1 cellular context compared by ENCODE assay signal in the genomic region with DNA sequence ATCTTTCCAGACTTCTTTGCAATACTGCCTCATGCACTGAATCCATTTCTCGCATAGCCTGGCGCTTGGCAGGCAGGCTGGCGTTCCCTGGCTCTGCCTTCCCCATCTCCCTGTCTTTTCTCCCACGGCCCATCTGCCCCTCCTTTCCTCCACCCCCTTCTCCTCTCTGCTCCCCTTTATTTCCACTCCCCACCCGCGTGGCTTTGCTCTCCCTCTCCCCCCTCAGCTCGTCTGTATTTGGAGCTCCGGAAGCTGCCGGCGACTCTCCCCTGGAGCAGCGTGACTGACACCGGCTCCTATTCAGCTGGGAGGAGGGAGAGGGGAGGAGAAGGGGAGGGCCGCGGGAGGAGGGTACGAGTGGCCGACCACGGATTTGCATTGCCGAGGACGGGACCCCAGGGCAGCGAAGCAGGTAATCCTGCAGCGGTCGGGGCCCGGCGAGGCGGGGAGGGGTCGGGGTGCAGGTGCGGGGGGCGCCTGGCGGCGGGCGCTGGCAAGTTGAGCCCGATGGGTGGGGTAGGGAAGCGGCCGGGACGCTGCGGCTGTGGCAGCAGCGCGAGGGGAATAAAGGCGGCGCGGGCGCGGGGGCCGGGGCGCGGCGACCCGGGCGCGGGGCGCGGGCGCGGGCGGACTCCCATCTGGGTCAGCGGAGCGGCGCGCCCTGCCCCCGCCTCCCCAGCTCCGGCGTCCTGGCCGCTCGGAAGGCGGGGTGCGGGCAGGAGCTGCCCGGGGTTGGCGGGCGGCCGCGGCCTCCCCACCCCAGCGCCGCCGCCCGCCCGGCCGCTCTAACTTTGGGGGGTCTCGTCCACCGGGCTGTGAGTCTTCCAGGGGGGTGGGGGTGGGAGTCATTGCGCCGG.
TF ChIP-seq lines count a peak whose summit lies in the region.

A gene with protein sequence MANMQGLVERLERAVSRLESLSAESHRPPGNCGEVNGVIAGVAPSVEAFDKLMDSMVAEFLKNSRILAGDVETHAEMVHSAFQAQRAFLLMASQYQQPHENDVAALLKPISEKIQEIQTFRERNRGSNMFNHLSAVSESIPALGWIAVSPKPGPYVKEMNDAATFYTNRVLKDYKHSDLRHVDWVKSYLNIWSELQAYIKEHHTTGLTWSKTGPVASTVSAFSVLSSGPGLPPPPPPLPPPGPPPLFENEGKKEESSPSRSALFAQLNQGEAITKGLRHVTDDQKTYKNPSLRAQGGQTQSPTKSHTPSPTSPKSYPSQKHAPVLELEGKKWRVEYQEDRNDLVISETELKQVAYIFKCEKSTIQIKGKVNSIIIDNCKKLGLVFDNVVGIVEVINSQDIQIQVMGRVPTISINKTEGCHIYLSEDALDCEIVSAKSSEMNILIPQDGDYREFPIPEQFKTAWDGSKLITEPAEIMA (plus strand): TSS at position 261 of the 857 bp plus-strand sequence. CDS start 27,961 bp downstream, outside the sequence.

TF ChIP-seq in HepG2, 621 proteins besides CTCF, POLR2A, EP300 and RAD21 (continued from another document and continues in another):
- TF ChIP-seq, protein P1, sequence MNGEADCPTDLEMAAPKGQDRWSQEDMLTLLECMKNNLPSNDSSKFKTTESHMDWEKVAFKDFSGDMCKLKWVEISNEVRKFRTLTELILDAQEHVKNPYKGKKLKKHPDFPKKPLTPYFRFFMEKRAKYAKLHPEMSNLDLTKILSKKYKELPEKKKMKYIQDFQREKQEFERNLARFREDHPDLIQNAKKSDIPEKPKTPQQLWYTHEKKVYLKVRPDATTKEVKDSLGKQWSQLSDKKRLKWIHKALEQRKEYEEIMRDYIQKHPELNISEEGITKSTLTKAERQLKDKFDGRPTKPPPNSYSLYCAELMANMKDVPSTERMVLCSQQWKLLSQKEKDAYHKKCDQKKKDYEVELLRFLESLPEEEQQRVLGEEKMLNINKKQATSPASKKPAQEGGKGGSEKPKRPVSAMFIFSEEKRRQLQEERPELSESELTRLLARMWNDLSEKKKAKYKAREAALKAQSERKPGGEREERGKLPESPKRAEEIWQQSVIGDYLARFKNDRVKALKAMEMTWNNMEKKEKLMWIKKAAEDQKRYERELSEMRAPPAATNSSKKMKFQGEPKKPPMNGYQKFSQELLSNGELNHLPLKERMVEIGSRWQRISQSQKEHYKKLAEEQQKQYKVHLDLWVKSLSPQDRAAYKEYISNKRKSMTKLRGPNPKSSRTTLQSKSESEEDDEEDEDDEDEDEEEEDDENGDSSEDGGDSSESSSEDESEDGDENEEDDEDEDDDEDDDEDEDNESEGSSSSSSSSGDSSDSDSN (CRISPR knock-in tag; IDR thresholded peaks at IDR 0.05) = peak; percentile 84
- TF ChIP-seq, protein P2, sequence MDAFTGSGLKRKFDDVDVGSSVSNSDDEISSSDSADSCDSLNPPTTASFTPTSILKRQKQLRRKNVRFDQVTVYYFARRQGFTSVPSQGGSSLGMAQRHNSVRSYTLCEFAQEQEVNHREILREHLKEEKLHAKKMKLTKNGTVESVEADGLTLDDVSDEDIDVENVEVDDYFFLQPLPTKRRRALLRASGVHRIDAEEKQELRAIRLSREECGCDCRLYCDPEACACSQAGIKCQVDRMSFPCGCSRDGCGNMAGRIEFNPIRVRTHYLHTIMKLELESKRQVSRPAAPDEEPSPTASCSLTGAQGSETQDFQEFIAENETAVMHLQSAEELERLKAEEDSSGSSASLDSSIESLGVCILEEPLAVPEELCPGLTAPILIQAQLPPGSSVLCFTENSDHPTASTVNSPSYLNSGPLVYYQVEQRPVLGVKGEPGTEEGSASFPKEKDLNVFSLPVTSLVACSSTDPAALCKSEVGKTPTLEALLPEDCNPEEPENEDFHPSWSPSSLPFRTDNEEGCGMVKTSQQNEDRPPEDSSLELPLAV (CRISPR knock-in tag; conservative IDR thresholded peaks at IDR 0.05; ENCODE audit: low read depth) = no peak
- TF ChIP-seq MYC (CRISPR knock-in tag; IDR thresholded peaks at IDR 0.05; ENCODE audit: borderline replicate concordance) (no peak), ZNF317 (CRISPR knock-in tag; IDR thresholded peaks at IDR 0.05) (no peak), SRY (CRISPR knock-in tag; IDR thresholded peaks at IDR 0.05) (no peak; the same call in 1 of the 2 replicates), ZNF563 (CRISPR knock-in tag; IDR thresholded peaks at IDR 0.05) (no peak; the same call in 1 of the 2 replicates), MTA3 (CRISPR knock-in tag; IDR thresholded peaks at IDR 0.05) (no peak), ATRX (CRISPR knock-in tag; IDR thresholded peaks at IDR 0.05; ENCODE audit: borderline replicate concordance) (no peak), FOXA1 (IDR thresholded peaks at IDR 0.05) (no peak), FOXA1 (CRISPR knock-in tag; IDR thresholded peaks at IDR 0.05) (no peak), ZNF264 (CRISPR knock-in tag; IDR thresholded peaks at IDR 0.05) (no peak), POGZ (CRISPR knock-in tag; IDR thresholded peaks at IDR 0.05) (peak; percentile 61), CHD4 (IDR thresholded peaks at IDR 0.05; ENCODE audit: borderline replicate concordance, low read length) (no peak), ZNF510 (CRISPR knock-in tag; IDR thresholded peaks at IDR 0.05; ENCODE audit: low read depth) (no peak), ZNF564 (CRISPR knock-in tag; IDR thresholded peaks at IDR 0.05) (no peak), MZF1 (CRISPR knock-in tag; IDR thresholded peaks at IDR 0.05; ENCODE audit: borderline replicate concordance) (no peak), NFATC3 (CRISPR knock-in tag; IDR thresholded peaks at IDR 0.05) (peak; percentile 92; the same call in 1 of the 2 replicates), SMAD1 (CRISPR knock-in tag; IDR thresholded peaks at IDR 0.05; ENCODE audit: borderline replicate concordance, low read depth) (no peak)
- TF ChIP-seq, protein P3, sequence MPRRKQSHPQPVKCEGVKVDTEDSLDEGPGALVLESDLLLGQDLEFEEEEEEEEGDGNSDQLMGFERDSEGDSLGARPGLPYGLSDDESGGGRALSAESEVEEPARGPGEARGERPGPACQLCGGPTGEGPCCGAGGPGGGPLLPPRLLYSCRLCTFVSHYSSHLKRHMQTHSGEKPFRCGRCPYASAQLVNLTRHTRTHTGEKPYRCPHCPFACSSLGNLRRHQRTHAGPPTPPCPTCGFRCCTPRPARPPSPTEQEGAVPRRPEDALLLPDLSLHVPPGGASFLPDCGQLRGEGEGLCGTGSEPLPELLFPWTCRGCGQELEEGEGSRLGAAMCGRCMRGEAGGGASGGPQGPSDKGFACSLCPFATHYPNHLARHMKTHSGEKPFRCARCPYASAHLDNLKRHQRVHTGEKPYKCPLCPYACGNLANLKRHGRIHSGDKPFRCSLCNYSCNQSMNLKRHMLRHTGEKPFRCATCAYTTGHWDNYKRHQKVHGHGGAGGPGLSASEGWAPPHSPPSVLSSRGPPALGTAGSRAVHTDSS (CRISPR knock-in tag; conservative IDR thresholded peaks at IDR 0.05) = no peak
- TF ChIP-seq, protein P4, sequence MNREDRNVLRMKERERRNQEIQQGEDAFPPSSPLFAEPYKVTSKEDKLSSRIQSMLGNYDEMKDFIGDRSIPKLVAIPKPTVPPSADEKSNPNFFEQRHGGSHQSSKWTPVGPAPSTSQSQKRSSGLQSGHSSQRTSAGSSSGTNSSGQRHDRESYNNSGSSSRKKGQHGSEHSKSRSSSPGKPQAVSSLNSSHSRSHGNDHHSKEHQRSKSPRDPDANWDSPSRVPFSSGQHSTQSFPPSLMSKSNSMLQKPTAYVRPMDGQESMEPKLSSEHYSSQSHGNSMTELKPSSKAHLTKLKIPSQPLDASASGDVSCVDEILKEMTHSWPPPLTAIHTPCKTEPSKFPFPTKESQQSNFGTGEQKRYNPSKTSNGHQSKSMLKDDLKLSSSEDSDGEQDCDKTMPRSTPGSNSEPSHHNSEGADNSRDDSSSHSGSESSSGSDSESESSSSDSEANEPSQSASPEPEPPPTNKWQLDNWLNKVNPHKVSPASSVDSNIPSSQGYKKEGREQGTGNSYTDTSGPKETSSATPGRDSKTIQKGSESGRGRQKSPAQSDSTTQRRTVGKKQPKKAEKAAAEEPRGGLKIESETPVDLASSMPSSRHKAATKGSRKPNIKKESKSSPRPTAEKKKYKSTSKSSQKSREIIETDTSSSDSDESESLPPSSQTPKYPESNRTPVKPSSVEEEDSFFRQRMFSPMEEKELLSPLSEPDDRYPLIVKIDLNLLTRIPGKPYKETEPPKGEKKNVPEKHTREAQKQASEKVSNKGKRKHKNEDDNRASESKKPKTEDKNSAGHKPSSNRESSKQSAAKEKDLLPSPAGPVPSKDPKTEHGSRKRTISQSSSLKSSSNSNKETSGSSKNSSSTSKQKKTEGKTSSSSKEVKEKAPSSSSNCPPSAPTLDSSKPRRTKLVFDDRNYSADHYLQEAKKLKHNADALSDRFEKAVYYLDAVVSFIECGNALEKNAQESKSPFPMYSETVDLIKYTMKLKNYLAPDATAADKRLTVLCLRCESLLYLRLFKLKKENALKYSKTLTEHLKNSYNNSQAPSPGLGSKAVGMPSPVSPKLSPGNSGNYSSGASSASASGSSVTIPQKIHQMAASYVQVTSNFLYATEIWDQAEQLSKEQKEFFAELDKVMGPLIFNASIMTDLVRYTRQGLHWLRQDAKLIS (CRISPR knock-in tag; IDR thresholded peaks at IDR 0.05) = no peak
- TF ChIP-seq, protein P5, sequence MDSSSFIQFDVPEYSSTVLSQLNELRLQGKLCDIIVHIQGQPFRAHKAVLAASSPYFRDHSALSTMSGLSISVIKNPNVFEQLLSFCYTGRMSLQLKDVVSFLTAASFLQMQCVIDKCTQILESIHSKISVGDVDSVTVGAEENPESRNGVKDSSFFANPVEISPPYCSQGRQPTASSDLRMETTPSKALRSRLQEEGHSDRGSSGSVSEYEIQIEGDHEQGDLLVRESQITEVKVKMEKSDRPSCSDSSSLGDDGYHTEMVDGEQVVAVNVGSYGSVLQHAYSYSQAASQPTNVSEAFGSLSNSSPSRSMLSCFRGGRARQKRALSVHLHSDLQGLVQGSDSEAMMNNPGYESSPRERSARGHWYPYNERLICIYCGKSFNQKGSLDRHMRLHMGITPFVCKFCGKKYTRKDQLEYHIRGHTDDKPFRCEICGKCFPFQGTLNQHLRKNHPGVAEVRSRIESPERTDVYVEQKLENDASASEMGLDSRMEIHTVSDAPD (CRISPR knock-in tag; IDR thresholded peaks at IDR 0.05) = no peak
- TF ChIP-seq, protein P6, sequence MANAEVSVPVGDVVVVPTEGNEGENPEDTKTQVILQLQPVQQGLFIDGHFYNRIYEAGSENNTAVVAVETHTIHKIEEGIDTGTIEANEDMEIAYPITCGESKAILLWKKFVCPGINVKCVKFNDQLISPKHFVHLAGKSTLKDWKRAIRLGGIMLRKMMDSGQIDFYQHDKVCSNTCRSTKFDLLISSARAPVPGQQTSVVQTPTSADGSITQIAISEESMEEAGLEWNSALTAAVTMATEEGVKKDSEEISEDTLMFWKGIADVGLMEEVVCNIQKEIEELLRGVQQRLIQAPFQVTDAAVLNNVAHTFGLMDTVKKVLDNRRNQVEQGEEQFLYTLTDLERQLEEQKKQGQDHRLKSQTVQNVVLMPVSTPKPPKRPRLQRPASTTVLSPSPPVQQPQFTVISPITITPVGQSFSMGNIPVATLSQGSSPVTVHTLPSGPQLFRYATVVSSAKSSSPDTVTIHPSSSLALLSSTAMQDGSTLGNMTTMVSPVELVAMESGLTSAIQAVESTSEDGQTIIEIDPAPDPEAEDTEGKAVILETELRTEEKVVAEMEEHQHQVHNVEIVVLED (CRISPR knock-in tag; IDR thresholded peaks at IDR 0.05; ENCODE audit: borderline replicate concordance) = no peak
- TF ChIP-seq, protein P7, sequence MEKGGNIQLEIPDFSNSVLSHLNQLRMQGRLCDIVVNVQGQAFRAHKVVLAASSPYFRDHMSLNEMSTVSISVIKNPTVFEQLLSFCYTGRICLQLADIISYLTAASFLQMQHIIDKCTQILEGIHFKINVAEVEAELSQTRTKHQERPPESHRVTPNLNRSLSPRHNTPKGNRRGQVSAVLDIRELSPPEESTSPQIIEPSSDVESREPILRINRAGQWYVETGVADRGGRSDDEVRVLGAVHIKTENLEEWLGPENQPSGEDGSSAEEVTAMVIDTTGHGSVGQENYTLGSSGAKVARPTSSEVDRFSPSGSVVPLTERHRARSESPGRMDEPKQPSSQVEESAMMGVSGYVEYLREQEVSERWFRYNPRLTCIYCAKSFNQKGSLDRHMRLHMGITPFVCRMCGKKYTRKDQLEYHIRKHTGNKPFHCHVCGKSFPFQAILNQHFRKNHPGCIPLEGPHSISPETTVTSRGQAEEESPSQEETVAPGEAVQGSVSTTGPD (CRISPR knock-in tag; IDR thresholded peaks at IDR 0.05) = no peak
- TF ChIP-seq, protein P8, sequence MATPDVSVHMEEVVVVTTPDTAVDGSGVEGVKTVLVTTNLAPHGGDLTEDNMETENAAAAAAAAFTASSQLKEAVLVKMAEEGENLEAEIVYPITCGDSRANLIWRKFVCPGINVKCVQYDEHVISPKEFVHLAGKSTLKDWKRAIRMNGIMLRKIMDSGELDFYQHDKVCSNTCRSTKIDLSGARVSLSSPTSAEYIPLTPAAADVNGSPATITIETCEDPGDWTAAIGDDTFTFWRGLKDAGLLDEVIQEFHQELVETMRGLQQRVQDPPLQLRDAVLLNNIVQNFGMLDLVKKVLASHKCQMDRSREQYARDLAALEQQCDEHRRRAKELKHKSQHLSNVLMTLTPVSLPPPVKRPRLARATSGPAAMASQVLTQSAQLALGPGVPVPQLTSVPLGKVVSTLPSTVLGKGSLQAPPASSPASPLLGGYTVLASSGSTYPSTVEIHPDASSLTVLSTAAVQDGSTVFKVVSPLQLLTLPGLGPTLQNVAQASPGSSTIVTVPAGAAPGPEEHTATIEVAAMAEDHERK (CRISPR knock-in tag; IDR thresholded peaks at IDR 0.05; ENCODE audit: low read depth) = no peak
- TF ChIP-seq, protein P9, sequence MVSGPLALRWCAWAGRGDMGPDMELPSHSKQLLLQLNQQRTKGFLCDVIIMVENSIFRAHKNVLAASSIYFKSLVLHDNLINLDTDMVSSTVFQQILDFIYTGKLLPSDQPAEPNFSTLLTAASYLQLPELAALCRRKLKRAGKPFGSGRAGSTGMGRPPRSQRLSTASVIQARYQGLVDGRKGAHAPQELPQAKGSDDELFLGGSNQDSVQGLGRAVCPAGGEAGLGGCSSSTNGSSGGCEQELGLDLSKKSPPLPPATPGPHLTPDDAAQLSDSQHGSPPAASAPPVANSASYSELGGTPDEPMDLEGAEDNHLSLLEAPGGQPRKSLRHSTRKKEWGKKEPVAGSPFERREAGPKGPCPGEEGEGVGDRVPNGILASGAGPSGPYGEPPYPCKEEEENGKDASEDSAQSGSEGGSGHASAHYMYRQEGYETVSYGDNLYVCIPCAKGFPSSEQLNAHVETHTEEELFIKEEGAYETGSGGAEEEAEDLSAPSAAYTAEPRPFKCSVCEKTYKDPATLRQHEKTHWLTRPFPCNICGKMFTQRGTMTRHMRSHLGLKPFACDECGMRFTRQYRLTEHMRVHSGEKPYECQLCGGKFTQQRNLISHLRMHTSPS (CRISPR knock-in tag; IDR thresholded peaks at IDR 0.05; ENCODE audit: low read depth) = no peak
- TF ChIP-seq, protein P10, sequence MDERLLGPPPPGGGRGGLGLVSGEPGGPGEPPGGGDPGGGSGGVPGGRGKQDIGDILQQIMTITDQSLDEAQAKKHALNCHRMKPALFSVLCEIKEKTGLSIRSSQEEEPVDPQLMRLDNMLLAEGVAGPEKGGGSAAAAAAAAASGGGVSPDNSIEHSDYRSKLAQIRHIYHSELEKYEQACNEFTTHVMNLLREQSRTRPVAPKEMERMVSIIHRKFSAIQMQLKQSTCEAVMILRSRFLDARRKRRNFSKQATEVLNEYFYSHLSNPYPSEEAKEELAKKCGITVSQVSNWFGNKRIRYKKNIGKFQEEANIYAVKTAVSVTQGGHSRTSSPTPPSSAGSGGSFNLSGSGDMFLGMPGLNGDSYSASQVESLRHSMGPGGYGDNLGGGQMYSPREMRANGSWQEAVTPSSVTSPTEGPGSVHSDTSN (CRISPR knock-in tag; IDR thresholded peaks at IDR 0.05) = peak; percentile 80
